ENCODE assay signal across 8 cellular contexts in genomic region chr16:58629681-58630640, GRCh38. TPM values are rescaled to one million over a fixed set of nuclear protein-coding genes. Genes with fewer than 3 reads are reported as not detected.
DNase-seq lines count a peak whose midpoint lies in the region; ATAC-seq and TF ChIP-seq lines count a peak whose summit lies in the region.

CNOT1 (minus strand) TSS chr16:58629826; CDS start chr16:58599337, 30,489 bp downstream.

- H3K4me1 ChIP-seq in gastroesophageal sphincter, result peaks cover 0 to 37% (median 20%) of the 10 kb centered on the region in 3 donors
- peaks cover 17 to 22% of the 10 kb centered on the region in 2 experiments for H3K4me1 ChIP-seq in neutrophil (ENCODE audit: control insufficient read depth in 1 of 2, insufficient read depth in 1 of 2, low read depth in 1 of 2, low read length in 1 of 2)

- H3K27ac ChIP-seq in SK-N-MC (peak within 1 kb of the TSS; percentile 96), gastroesophageal sphincter (peak within 1 kb of the TSS; percentile 90 to 100 (median 98)), neutrophil (peak within 1 kb of the TSS; percentile 96), substantia nigra (ENCODE audit: low read depth, low read length, poor library complexity, severe bottlenecking) (peak within 1 kb of the TSS; percentile 99)

- no peaks in the 10 kb centered on the region for H3K9me3 ChIP-seq in SK-N-MC (ENCODE audit: low read depth, low read length)
- H3K9me3 ChIP-seq in gastroesophageal sphincter, result no peaks in the 10 kb centered on the region
- no peaks in the 10 kb centered on the region for H3K9me3 ChIP-seq in neutrophil

- peak within 1 kb of the TSS; percentile 99 for H3K27ac Mint-ChIP-seq in HFFc6
- peak within 1 kb of the TSS; percentile 100 for H3K27ac Mint-ChIP-seq in activated naive CD4-positive, alpha-beta T cell treated with anti-CD3 and anti-CD28 coated beads, Interleukin-2, amount 10 ng/mL, durations not matched to agents 7 days and 5 days

- H3K27me3 ChIP-seq in gastroesophageal sphincter, result no peaks in the 10 kb centered on the region
- H3K27me3 ChIP-seq in neutrophil, result no peaks in the 10 kb centered on the region

- WGBS in gastroesophageal sphincter (ENCODE audit: low coverage in 1 of 2), 2 donors, result 0% methylated on average over 17 to 21 of the region's 64 CpGs

- CTCF ChIA-PET in activated naive CD4-positive, alpha-beta T cell treated with anti-CD3 and anti-CD28 coated beads, Interleukin-2, amount 10 ng/mL, durations not matched to agents 7 days and 5 days (lab: Charles Lee), result interaction anchor here (0.6 to 1.4 kb wide), 2 partner anchors 50 to 115 kb away, joined by 3 read pairs; no protein-coding TSS in a partner anchor

- peaks cover 3% of the 10 kb centered on the region for H3K27me3 Mint-ChIP-seq in HFFc6 (ENCODE audit: insufficient read depth)
- H3K27me3 Mint-ChIP-seq in activated naive CD4-positive, alpha-beta T cell treated with anti-CD3 and anti-CD28 coated beads, Interleukin-2, amount 10 ng/mL, durations not matched to agents 7 days and 5 days, result peaks cover 9% of the 10 kb centered on the region

- peaks cover 21% of the 10 kb centered on the region for H3K4me1 Mint-ChIP-seq in HFFc6 (ENCODE audit: low read depth)
- H3K4me1 Mint-ChIP-seq in activated naive CD4-positive, alpha-beta T cell treated with anti-CD3 and anti-CD28 coated beads, Interleukin-2, amount 10 ng/mL, durations not matched to agents 7 days and 5 days, result peaks cover 30% of the 10 kb centered on the region

- peak within 1 kb of the TSS; percentile 95 for H3K9ac ChIP-seq in SK-N-MC (ENCODE audit: insufficient read length)

- TF ChIP-seq CTCF in HFFc6 (IDR thresholded peaks at IDR 0.05) (no peak), NB4 (IDR thresholded peaks at IDR 0.05; ENCODE audit: low read depth, low read length) (no peak), gastroesophageal sphincter (IDR thresholded peaks at IDR 0.05) (no peak), neutrophil (IDR thresholded peaks at IDR 0.05) (peak; percentile 35)

- H3K36me3 Mint-ChIP-seq in HFFc6 (ENCODE audit: low read depth), result peaks cover 11% of the 10 kb centered on the region; the same call in 1 of the 2 replicates
- peaks cover 13% of the 10 kb centered on the region for H3K36me3 Mint-ChIP-seq in activated naive CD4-positive, alpha-beta T cell treated with anti-CD3 and anti-CD28 coated beads, Interleukin-2, amount 10 ng/mL, durations not matched to agents 7 days and 5 days

- H3K36me3 ChIP-seq in SK-N-MC (ENCODE audit: insufficient read depth, low read length) (peaks cover 1% of the 10 kb centered on the region; the same call in 1 of the 2 replicates), gastroesophageal sphincter (peaks cover 0 to 2% of the 10 kb centered on the region in 2 donors), neutrophil (no peaks in the 10 kb centered on the region)

- peak; percentile 94 for ATAC-seq in gastroesophageal sphincter

- H3K9me3 Mint-ChIP-seq in HFFc6, result no peaks in the 10 kb centered on the region
- no peaks in the 10 kb centered on the region for H3K9me3 Mint-ChIP-seq in activated naive CD4-positive, alpha-beta T cell treated with anti-CD3 and anti-CD28 coated beads, Interleukin-2, amount 10 ng/mL, durations not matched to agents 7 days and 5 days

- TF ChIP-seq POLR2A in NB4 (IDR thresholded peaks at IDR 0.05; ENCODE audit: extremely low read depth, insufficient read length) (peak; percentile 78), gastroesophageal sphincter (IDR thresholded peaks at IDR 0.05) (peak; percentile 58 to 71)

- peak within 1 kb of the TSS; percentile 72 for H3K4me3 ChIP-seq in NB4 (ENCODE audit: low read depth, low read length)
- H3K4me3 ChIP-seq in SK-N-MC, result peak within 1 kb of the TSS; percentile 87
- H3K4me3 ChIP-seq in gastroesophageal sphincter, result peak within 1 kb of the TSS; percentile 76 to 97
- peak within 1 kb of the TSS; percentile 95 to 98 for H3K4me3 ChIP-seq in neutrophil (ENCODE audit: low read depth in 1 of 2, low read length in 1 of 2)

- H3K4me3 Mint-ChIP-seq in HFFc6, result peak within 1 kb of the TSS; percentile 100
- peak within 1 kb of the TSS; percentile 100 for H3K4me3 Mint-ChIP-seq in activated naive CD4-positive, alpha-beta T cell treated with anti-CD3 and anti-CD28 coated beads, Interleukin-2, amount 10 ng/mL, durations not matched to agents 7 days and 5 days

- no peak for TF ChIP-seq EP300 in gastroesophageal sphincter (IDR thresholded peaks at IDR 0.05)

- DNase-seq in GM04503 (ENCODE audit: low read depth) (peak; percentile 98), HFFc6 (peak; percentile 100), NB4 (ENCODE audit: low read depth) (peak; percentile 100), SK-N-MC (ENCODE audit: low read depth, low spot score) (peak; percentile 84), substantia nigra (lab: John Stamatoyannopoulos, UW) (peak; percentile 77 to 99 (median 97))
- peak; percentile 99 for DNase-seq in activated naive CD4-positive, alpha-beta T cell treated with anti-CD3 and anti-CD28 coated beads, Interleukin-2, amount 10 ng/mL, durations not matched to agents 7 days and 5 days

RNA-seq across cellular contexts. Expression of gene CNOT1, which starts in this region (rescaled TPM):
- total RNA-seq in HFFc6 (2021; fragmentation: NEBNext Ultra II Directional; extraction: Animal tissue kit (Norgen Biotek cat#: 25700)), result 100 to 1,000 TPM; 114 to 139 (median 121) TPM
- total RNA-seq in gastroesophageal sphincter, result 100 to 1,000 TPM in 2 of 4 donors, 10 to 100 TPM in 2; 93.8 to 124 (median 110) TPM

Comparison
In these comparisons a context has a peak if more than half of its experiments do, and no peak if none do; other contexts are left out.
1. Peak in every context shown above with its lines: DNase-seq, ATAC-seq, H3K4me3 ChIP-seq and H3K27ac ChIP-seq.